In the genomic region with DNA sequence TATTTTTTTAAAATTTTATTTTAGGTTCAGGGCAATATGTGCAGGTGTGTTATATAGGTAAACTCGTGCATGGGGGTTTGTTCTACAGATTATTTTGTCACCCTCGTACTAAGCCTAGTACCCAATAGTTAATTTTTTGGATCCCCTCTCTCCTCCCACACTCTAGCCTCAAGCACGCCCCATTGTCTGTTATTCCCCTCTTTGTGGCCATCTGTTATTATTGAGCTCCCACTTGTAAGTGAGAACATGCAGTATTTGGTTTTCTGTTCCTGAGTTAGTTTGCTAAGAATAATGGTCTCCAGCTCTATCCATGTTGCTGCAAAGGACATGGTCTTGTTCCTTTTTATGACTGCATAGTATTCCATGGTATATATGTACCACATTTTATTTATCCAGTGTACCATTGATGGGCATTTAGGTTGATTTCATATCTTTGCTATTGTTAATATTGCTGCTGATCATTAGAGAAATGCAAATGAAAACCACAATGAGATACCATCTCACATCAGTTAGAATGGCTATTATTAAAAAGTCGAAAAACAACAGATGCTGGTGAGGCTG, we compare ENCODE assay signal across 5 cellular contexts.
DNase-seq lines count a peak whose midpoint lies in the region; ATAC-seq, FAIRE-seq and TF ChIP-seq lines count a peak whose summit lies in the region.
"Not testable (repeated sequence)": the region's sequence is repeated elsewhere in the genome, so short reads cannot be mapped to it uniquely, and the experiment has no call there.

No MANE protein-coding gene starts in this region.

- not testable (repeated sequence) for TF ChIP-seq RAD21 in K562 (CRISPR knock-in tag; conservative IDR thresholded peaks at IDR 0.05 in 1 of 2, IDR thresholded peaks at IDR 0.05 in 1 of 2); H1 (IDR thresholded peaks at IDR 0.05 in 1 of 2, conservative IDR thresholded peaks at IDR 0.05 in 1 of 2; ENCODE audit: low read depth in 2 of 2, low read length in 2 of 2)

- TF ChIP-seq POLR2A in K562 (conservative IDR thresholded peaks at IDR 0.05), result not testable (repeated sequence)
- TF ChIP-seq POLR2A in H1 (IDR thresholded peaks at IDR 0.05; ENCODE audit: control extremely low read depth in 1 of 2, low read depth in 2 of 2, low read length in 2 of 2), result peak in 1 of 2 experiments; percentile 67; a peak in 2 of 3 replicates

- H4K20me1 ChIP-seq in GM23338 (replicated peaks; ENCODE audit: insufficient read depth) (peaks cover 15% of the 10 kb centered on the region; the same call in 1 of the 2 replicates), H1 (replicated peaks in 1 of 2; ENCODE audit: control insufficient read depth in 1 of 2, insufficient read depth in 2 of 2, low read length in 2 of 2) (peaks cover 6 to 13% of the 10 kb centered on the region in 2 experiments)
- not testable (repeated sequence) for H4K20me1 ChIP-seq in K562 (replicated peaks; ENCODE audit: control insufficient read depth, insufficient read depth, low read length)

- ATAC-seq in GM23338, WTC11, K562: not testable (repeated sequence)

- H3K23me2 ChIP-seq in H1 (ENCODE audit: low read depth, low read length), result not testable (repeated sequence)

- H3K9me2 ChIP-seq in GM23338 (ENCODE audit: insufficient read depth), result not testable (repeated sequence)

- not testable (repeated sequence) for H3K9me1 ChIP-seq in K562 (ENCODE audit: control insufficient read depth, insufficient read depth, low read length)

- in situ Hi-C loops in K562 (cut with MboI), result not testable (repeated sequence)

- H3K9ac ChIP-seq in K562 (ENCODE audit: insufficient read depth in 1 of 2, low read depth in 2 of 2, low read length in 2 of 2); H1 (replicated peaks in 1 of 4; ENCODE audit: extremely low read depth in 1 of 4, low read depth in 3 of 4, low read length in 3 of 4): not testable (repeated sequence)

- H3K79me2 ChIP-seq in GM23338 (replicated peaks; ENCODE audit: insufficient read depth), result peaks cover 54% of the 10 kb centered on the region
- H3K79me2 ChIP-seq in K562 (ENCODE audit: control insufficient read depth, insufficient read depth, low read length), result not testable (repeated sequence)
- peaks cover 0 to 82% of the 10 kb centered on the region in 2 experiments; a peak in 3 of 4 replicates for H3K79me2 ChIP-seq in H1 (ENCODE audit: control insufficient read depth in 1 of 2, insufficient read depth in 2 of 2, low read length in 2 of 2)

- H3K14ac ChIP-seq in H1 (ENCODE audit: insufficient read length), result not testable (repeated sequence)

- not testable (repeated sequence) for H2BK120ac ChIP-seq in H1 (replicated peaks; ENCODE audit: low read depth, low read length)

- not testable (repeated sequence) for H3K9me3 ChIP-seq in K562 (replicated peaks; ENCODE audit: control insufficient read depth, insufficient read depth, low read depth, low read length); H1 (ENCODE audit: insufficient read depth in 2 of 2, low read depth in 1 of 2, low read length in 1 of 2)

- intact Hi-C loops in K562 (cut with micrococcal nuclease), result not testable (repeated sequence)

- not testable (repeated sequence) for H3K4me3 Mint-ChIP-seq in GM23338
- H3K4me3 Mint-ChIP-seq in WTC11, result 0 out of 2 replicates have a peak overlapping the region, but pooled peaks have one; percentile 3

- peaks cover 18% of the 10 kb centered on the region for H3K4me1 ChIP-seq in GM23338 (ENCODE audit: insufficient read depth)
- not testable (repeated sequence) for H3K4me1 ChIP-seq in K562 (replicated peaks in 1 of 2; ENCODE audit: control insufficient read depth in 2 of 2, insufficient read depth in 2 of 2, low read length in 2 of 2)
- H3K4me1 ChIP-seq in H1 (replicated peaks in 1 of 4; ENCODE audit: control insufficient read depth in 3 of 4, insufficient read depth in 4 of 4, low read length in 3 of 4), result peaks cover 0 to 14% (median 5%) of the 10 kb centered on the region in 4 experiments; a peak in 6 of 7 replicates

- peaks cover 28% of the 10 kb centered on the region for H3K9me3 Mint-ChIP-seq in GM23338
- H3K9me3 Mint-ChIP-seq in WTC11, result peaks cover 27% of the 10 kb centered on the region

- H3K4me1 Mint-ChIP-seq in GM23338 (peaks cover 37% of the 10 kb centered on the region), WTC11 (peaks cover 66% of the 10 kb centered on the region)

- H4K91ac ChIP-seq in H1 (replicated peaks; ENCODE audit: insufficient read length, low read length), result not testable (repeated sequence)

- not testable (repeated sequence) for H2AFZ ChIP-seq in GM23338; K562 (ENCODE audit: low read depth, low read length); H1 (ENCODE audit: low read length)

- not testable (repeated sequence) for H3K27ac Mint-ChIP-seq in GM23338, WTC11

- H3K36me3 Mint-ChIP-seq in GM23338 (ENCODE audit: low read depth) (peaks cover 80% of the 10 kb centered on the region), WTC11 (peaks cover 74% of the 10 kb centered on the region)

- H4K8ac ChIP-seq in H1 (ENCODE audit: extremely low read depth, insufficient read depth, low read length), result not testable (repeated sequence)

- not testable (repeated sequence) for H3K79me1 ChIP-seq in H1 (ENCODE audit: low read depth, low read length)

- not testable (repeated sequence) for H3K4me3 ChIP-seq in GM23338; K562; H1 (ENCODE audit: extremely low read depth in 1 of 4, insufficient read depth in 2 of 4, low read depth in 3 of 4, low read length in 4 of 4)

- H2AK5ac ChIP-seq in H1 (ENCODE audit: low read depth, low read length), result not testable (repeated sequence)

- H3K4me2 ChIP-seq in GM23338; K562 (ENCODE audit: insufficient read depth, low read length); H1 (ENCODE audit: insufficient read depth in 1 of 2, low read depth in 2 of 2, low read length in 2 of 2): not testable (repeated sequence)

- not testable (repeated sequence) for H2BK5ac ChIP-seq in H1 (ENCODE audit: low read depth, low read length)

- not testable (repeated sequence) for H3K23ac ChIP-seq in H1 (ENCODE audit: insufficient read length)

- not testable (repeated sequence) for TF ChIP-seq EP300 in K562 (IDR thresholded peaks at IDR 0.05; ENCODE audit: low read length); H1 (IDR thresholded peaks at IDR 0.05; ENCODE audit: borderline replicate concordance in 1 of 2, low read depth in 2 of 2, low read length in 2 of 2)

- not testable (repeated sequence) for TF ChIP-seq CTCF in GM23338 (conservative IDR thresholded peaks at IDR 0.05; ENCODE audit: low read depth in 2 of 2); WTC11 (IDR thresholded peaks at IDR 0.05); K562 (IDR thresholded peaks at IDR 0.05 in 2 of 3, conservative IDR thresholded peaks at IDR 0.05 in 1 of 3; ENCODE audit: insufficient read depth in 2 of 3, low read depth in 1 of 3, low read length in 3 of 3); H1 (IDR thresholded peaks at IDR 0.05; ENCODE audit: control extremely low read depth in 1 of 3, insufficient read depth in 1 of 3, low read depth in 1 of 3, low read length in 3 of 3)

- not testable (repeated sequence) for FAIRE-seq in K562 (lab: Jason Lieb, UNC); H1 (lab: Jason Lieb, UNC)
- peak; percentile 27 for FAIRE-seq in urothelium cell line (lab: Jason Lieb, UNC)

- H2BK15ac ChIP-seq in H1 (ENCODE audit: low read length), result not testable (repeated sequence)

- H3K56ac ChIP-seq in H1 (replicated peaks; ENCODE audit: insufficient read length, low read depth, low read length), result not testable (repeated sequence)

- CTCF ChIA-PET in WTC11 (lab: Charles Lee), result interaction anchor here (0.6 kb wide), 1 partner anchor 1321 kb away, joined by 3 read pairs; no protein-coding TSS in a partner anchor
- CTCF ChIA-PET in K562 (lab: Yijun Ruan, JAX; ENCODE audit: low intra/inter-chr PET ratio); H1 (lab: Charles Lee; ENCODE audit: partially characterized antibody): not testable (repeated sequence)

- H3F3A ChIP-seq in GM23338 (replicated peaks; ENCODE audit: low read depth), result not testable (repeated sequence)

- not testable (repeated sequence) for H3K18ac ChIP-seq in H1 (ENCODE audit: extremely low read depth, low read length)

- not testable (repeated sequence) for H2BK20ac ChIP-seq in H1 (ENCODE audit: low read length)

- DNase-seq in GM23338 (ENCODE audit: low spot score); WTC11 (ENCODE audit: low spot score); K562 (ENCODE audit: extremely low read depth in 1 of 4, low spot score in 3 of 4); H1 (ENCODE audit: low read depth in 1 of 2, low spot score in 2 of 2); urothelium cell line (ENCODE audit: low spot score): not testable (repeated sequence)

- H3K4ac ChIP-seq in H1 (replicated peaks; ENCODE audit: insufficient read length, low read depth, low read length), result not testable (repeated sequence)

- not testable (repeated sequence) for BruUV-seq in K562 (replicated peaks; lab: Mats Ljungman, UMichigan)

- POLR2A ChIA-PET in WTC11 (lab: Charles Lee); K562 (lab: Yijun Ruan, JAX): not testable (repeated sequence)
- POLR2A ChIA-PET in H1 (lab: Charles Lee; ENCODE audit: partially characterized antibody), result interaction anchor here (0.7 to 5.9 kb wide), 5 partner anchors 7 to 35 kb away, joined by 3 to 37 read pairs (median 4); no protein-coding TSS in a partner anchor

- H3K36me3 ChIP-seq in GM23338 (ENCODE audit: insufficient read depth) (peaks cover 19% of the 10 kb centered on the region; the same call in 1 of the 2 replicates), H1 (ENCODE audit: control insufficient read depth in 2 of 4, insufficient read depth in 4 of 4, low read length in 3 of 4) (peaks cover 8 to 92% (median 38%) of the 10 kb centered on the region in 4 experiments)
- not testable (repeated sequence) for H3K36me3 ChIP-seq in K562 (ENCODE audit: control insufficient read depth, insufficient read depth, low read length)

- peaks cover 31% of the 10 kb centered on the region for H3K27me3 Mint-ChIP-seq in GM23338 (ENCODE audit: insufficient read depth, low read depth, poor library complexity)
- not testable (repeated sequence) for H3K27me3 Mint-ChIP-seq in WTC11 (ENCODE audit: low read depth)

- not testable (repeated sequence) for H4K5ac ChIP-seq in H1 (ENCODE audit: insufficient read length, low read depth, low read length)

- not testable (repeated sequence) for H2BK12ac ChIP-seq in H1 (ENCODE audit: low read depth, low read length)

- not testable (repeated sequence) for H3K27ac ChIP-seq in GM23338 (ENCODE audit: low read depth); K562 (ENCODE audit: extremely low read depth, low read depth, low read length); H1 (ENCODE audit: low read depth, low read length)

- 74% methylated on average over 4 of the region's 4 CpGs for WGBS in K562 (ENCODE audit: insufficient coverage, low coverage, missing lambda C conversion rate)
- 90% methylated on average over 4 of the region's 4 CpGs; no CpG with 5 or more reads in 1 of the 2 experiments for WGBS in H1 (ENCODE audit: extremely low coverage in 1 of 2, insufficient coverage in 1 of 2, insufficient read length in 1 of 2, insufficient replicate concordance in 2 of 2, low coverage in 1 of 2, low lambda C conversion rate in 2 of 2, missing lambda C conversion rate in 1 of 2), 2 experiments

- H3K27me3 ChIP-seq in GM23338 (ENCODE audit: insufficient read depth); K562 (ENCODE audit: control insufficient read depth in 2 of 2, insufficient read depth in 2 of 2, low read length in 2 of 2); H1 (replicated peaks in 1 of 4; ENCODE audit: control insufficient read depth in 3 of 4, extremely low read depth in 1 of 4, insufficient read depth in 3 of 4, low read length in 3 of 4): not testable (repeated sequence)
